8 cellular contexts compared by ENCODE assay signal in genomic region chr3:49276475-49277356, GRCh38. TPM values are rescaled to one million over a fixed set of nuclear protein-coding genes. Genes with fewer than 3 reads are reported as not detected.
DNase-seq lines count a peak whose midpoint lies in the region; ATAC-seq and TF ChIP-seq lines count a peak whose summit lies in the region.

TSS of gene C3orf62 (minus strand) at chr3:49277232. CDS start at chr3:49276872, 360 bp downstream.

- peak within 1 kb of the TSS; percentile 61 for H3K27ac ChIP-seq in epithelial cell of prostate

- DNase-seq in A172 (ENCODE audit: low spot score) (peak; percentile 65), NCI-H2029 (lab: John Stamatoyannopoulos, UW) (peak; percentile 60), activated T-cell treated with anti-CD3 and anti-CD28 coated beads for 24 hours (ENCODE audit: low read depth) (peak; percentile 70), epithelial cell of prostate (ENCODE audit: low read depth, low spot score) (no peak)
- peak; percentile 45 for DNase-seq in stimulated activated CD8-positive, alpha-beta memory T cell treated with anti-CD3 and anti-CD28 coated beads, Interleukin-15, amount 100 ng/mL, for 4 hours (ENCODE audit: low read depth in 2 of 2)

- H3K27me3 ChIP-seq in mononuclear cell (ENCODE audit: insufficient read depth, low read length) = no peaks in the 10 kb centered on the region

- H3K9me3 ChIP-seq in mononuclear cell (ENCODE audit: low read depth, low read length) = no peaks in the 10 kb centered on the region

- peak within 1 kb of the TSS; percentile 36 for H3K4me3 ChIP-seq in mononuclear cell (ENCODE audit: low read length)

- no peak for ATAC-seq in GM21528 (IDR thresholded peaks at IDR 0.05; ENCODE audit: low FRiP score, unreplicated experiment)

- H3K4me1 ChIP-seq in mononuclear cell (ENCODE audit: insufficient read depth, low read length) = peaks cover 19% of the 10 kb centered on the region

- peak; percentile 65 for TF ChIP-seq POLR2A in GM19193 (IDR thresholded peaks at IDR 0.05; ENCODE audit: extremely low read depth, insufficient read depth, insufficient read length)

RNA-seq across cellular contexts. Expression of gene C3orf62, which starts in this region (rescaled TPM):
- total RNA-seq in A172 (2014; rRNA removed; shearing (Covaris generic)) = 0.41 and 0.67 TPM in 2 replicates
- total RNA-seq in mononuclear cell = 5.0 TPM

Comparison
In these comparisons a context has a peak if more than half of its experiments do, and no peak if none do; other contexts are left out.
1. Peak in DNase-seq in A172; RNA of the gene not detected or under 1 TPM.